Comparison of ENCODE assay signal across 8 cellular contexts in genomic region chr3:118501152-118501551, GRCh38.
DNase-seq lines count a peak whose midpoint lies in the region; ATAC-seq and TF ChIP-seq lines count a peak whose summit lies in the region.

No MANE protein-coding gene starts in this region.

- no TSS peak for BruUV-seq in OCI-LY7 (replicated peaks; lab: Mats Ljungman, UMichigan)

- DNase-seq in cardiac muscle cell (ENCODE audit: low read depth in 1 of 2, low spot score in 1 of 2) (peak; percentile 2 to 28), Right ventricle myocardium inferior (ENCODE audit: missing footprints) (no peak), SW480 (ENCODE audit: low spot score) (peak; percentile 21), kidney tubule cell (ENCODE audit: low spot score) (peak; percentile 2), OCI-LY7 (ENCODE audit: low spot score) (no peak)
- DNase-seq in activated effector memory CD4-positive, alpha-beta T cell treated with anti-CD3 and anti-CD28 coated beads, Interleukin-2, amount 50 U/mL, for 16 hours, result no peak

- H3K4me1 ChIP-seq in cardiac muscle cell (ENCODE audit: low read depth) (peaks cover 6% of the 10 kb centered on the region), OCI-LY7 (ENCODE audit: insufficient read depth, low read length, poor library complexity, severe bottlenecking) (no peaks in the 10 kb centered on the region)

- no peaks in the 10 kb centered on the region for H3K27me3 ChIP-seq in cardiac muscle cell

- TF ChIP-seq CTCF in cardiac muscle cell (IDR thresholded peaks at IDR 0.05; ENCODE audit: low read depth, low read length), result no peak
- TF ChIP-seq CTCF in OCI-LY7 (conservative IDR thresholded peaks at IDR 0.05; ENCODE audit: low read length), result no peak

- CTCF ChIA-PET in OCI-LY7 (lab: Charles Lee; ENCODE audit: unreplicated experiment), result no interaction called here

- no peaks in the 10 kb centered on the region for H4K20me1 ChIP-seq in OCI-LY7 (ENCODE audit: insufficient read depth, low read length)

- H3K27ac ChIP-seq in cardiac muscle cell (no peak overlapping the region), OCI-LY7 (ENCODE audit: low read depth, low read length, poor library complexity, severe bottlenecking) (no peak overlapping the region)

- H3K79me2 ChIP-seq in OCI-LY7 (ENCODE audit: insufficient read depth, low read depth, low read length), result no peaks in the 10 kb centered on the region

- H3K4me3 ChIP-seq in cardiac muscle cell (no peak overlapping the region), OCI-LY7 (ENCODE audit: low read depth, low read length, poor library complexity, severe bottlenecking) (no peak overlapping the region)

- no peak overlapping the region for H2AFZ ChIP-seq in OCI-LY7 (ENCODE audit: low read length)

- H3K9me3 ChIP-seq in cardiac muscle cell (ENCODE audit: low read depth) (no peaks in the 10 kb centered on the region), OCI-LY7 (ENCODE audit: low read length) (no peaks in the 10 kb centered on the region)

- H3K4me2 ChIP-seq in OCI-LY7 (ENCODE audit: low read length), result no peak overlapping the region

- ATAC-seq in Right ventricle myocardium inferior (no peak), HG02610 (IDR thresholded peaks at IDR 0.05; ENCODE audit: unreplicated experiment) (no peak), HG02870 (IDR thresholded peaks at IDR 0.05; ENCODE audit: unreplicated experiment) (no peak)

- POLR2A ChIA-PET in OCI-LY7 (lab: Charles Lee), result no interaction called here

- no peaks in the 10 kb centered on the region for H3K9me2 ChIP-seq in OCI-LY7 (ENCODE audit: insufficient read depth, low read length)

- H3K36me3 ChIP-seq in cardiac muscle cell (no peaks in the 10 kb centered on the region), OCI-LY7 (ENCODE audit: insufficient read depth, low read length) (no peaks in the 10 kb centered on the region)

- intact Hi-C loops in Right ventricle myocardium inferior (cut with DNase I), result no loop called here
- intact Hi-C loops in OCI-LY7 (cut with micrococcal nuclease; ENCODE audit: unreplicated experiment), result no loop called here

Comparison
In these comparisons a context has a peak if more than half of its experiments do, and no peak if none do; other contexts are left out.
1. DNase-seq: peak in cardiac muscle cell (2 of 2), SW480 (single experiment) and kidney tubule cell (single experiment); none in Right ventricle myocardium inferior (single experiment), OCI-LY7 (single experiment) and activated effector memory CD4-positive, alpha-beta T cell treated with anti-CD3 and anti-CD28 coated beads, Interleukin-2, amount 50 U/mL, for 16 hours (single experiment).